16 cellular contexts compared by ENCODE assay signal in genomic region chr11:62435741-62436485, GRCh38. TPM values are rescaled to one million over a fixed set of nuclear protein-coding genes. Genes with fewer than 3 reads are reported as not detected.
DNase-seq lines count a peak whose midpoint lies in the region; ATAC-seq and TF ChIP-seq lines count a peak whose summit lies in the region.
"Had no signal": no experiment of that assay in that cellular context is flagged by ENCODE, and none has a peak within 500 bp of the region (broad histone marks: within the 10 kb centered on the region; RNA-seq: fewer than 3 reads in every experiment).

No MANE protein-coding gene starts in this region.

- intact Hi-C loops in breast epithelium (cut with DNase I; ENCODE audit: low total_unique reads) (no loop called here), MCF 10A (cut with micrococcal nuclease) (no loop called here), activated B cell treated with CpG ODN at 0.5 μM for 24 hours (cut with micrococcal nuclease) (no loop called here)

- H3K27ac ChIP-seq in breast epithelium (peak overlapping the region; percentile 72 to 82), tibial nerve (peak overlapping the region; percentile 75 to 96 (median 87))

- H3K9me3 Mint-ChIP-seq in MCF 10A (ENCODE audit: unreplicated experiment) (no peaks in the 10 kb centered on the region), activated B cell treated with CpG ODN at 0.5 μM for 24 hours (no peaks in the 10 kb centered on the region)
- H3K9me3 Mint-ChIP-seq: activated CD4-positive, alpha-beta memory T cell treated with anti-CD3 and anti-CD28 coated beads for 36 hours; natural killer cell treated with Interleukin-12 subunit alpha and Interleukin-12 subunit beta and Interleukin-15 and Interleukin-18, amount 100 ng/mL, for 72 hours had no signal

- H3K27me3 Mint-ChIP-seq in MCF 10A (ENCODE audit: insufficient read depth, unreplicated experiment): no peaks in the 10 kb centered on the region
- no peaks in the 10 kb centered on the region for H3K27me3 Mint-ChIP-seq in activated B cell treated with CpG ODN at 0.5 μM for 24 hours
- H3K27me3 Mint-ChIP-seq: activated CD4-positive, alpha-beta memory T cell treated with anti-CD3 and anti-CD28 coated beads for 36 hours; natural killer cell treated with Interleukin-12 subunit alpha and Interleukin-12 subunit beta and Interleukin-15 and Interleukin-18, amount 100 ng/mL, for 72 hours had no signal

- TF ChIP-seq CTCF in breast epithelium (IDR thresholded peaks at IDR 0.05) (no peak), MCF 10A (IDR thresholded peaks at IDR 0.05; ENCODE audit: unreplicated experiment) (no peak), activated B cell treated with CpG ODN at 0.5 μM for 24 hours (IDR thresholded peaks at IDR 0.05) (no peak), tibial nerve (IDR thresholded peaks at IDR 0.05) (no peak)

- H3K27ac Mint-ChIP-seq in MCF 10A (ENCODE audit: low read depth, unreplicated experiment) (no peak overlapping the region), activated B cell treated with CpG ODN at 0.5 μM for 24 hours (peak overlapping the region; percentile 5)
- H3K27ac Mint-ChIP-seq: activated CD4-positive, alpha-beta memory T cell treated with anti-CD3 and anti-CD28 coated beads for 36 hours had no signal

- H3K9me3 ChIP-seq in breast epithelium: no peaks in the 10 kb centered on the region
- H3K9me3 ChIP-seq in tibial nerve: no peaks in the 10 kb centered on the region

- POLR2A ChIA-PET in MCF 10A (lab: Yijun Ruan, JAX) (no interaction called here), activated B cell treated with CpG ODN at 0.5 μM for 24 hours (lab: Charles Lee) (interaction anchor here (0.6 to 3.7 kb wide), 7 partner anchors 8 to 1070 kb away, joined by 3 to 18 read pairs (median 4); partner anchors contain the start of gene TUT1)

- H3K4me1 ChIP-seq in breast epithelium (peaks cover 0 to 7% of the 10 kb centered on the region in 2 donors), tibial nerve (peaks cover 0 to 78% (median 62%) of the 10 kb centered on the region in 4 donors)

- H3K4me1 Mint-ChIP-seq in MCF 10A (ENCODE audit: insufficient read depth, unreplicated experiment): peaks cover 7% of the 10 kb centered on the region
- H3K4me1 Mint-ChIP-seq in activated B cell treated with CpG ODN at 0.5 μM for 24 hours: peaks cover 36% of the 10 kb centered on the region

- peak in 1 of 2 donors; percentile 85 for TF ChIP-seq EP300 in tibial nerve (IDR thresholded peaks at IDR 0.05)

- 38 to 39% methylated on average over 5 of the region's 5 CpGs for WGBS in tibial nerve, 2 donors

- CTCF ChIA-PET in MCF 10A (lab: Yijun Ruan, JAX) (interaction anchor here (0.6 to 3.1 kb wide), 3 partner anchors 11 to 125 kb away, joined by 3 to 18 read pairs (median 6); no protein-coding TSS in a partner anchor), activated B cell treated with CpG ODN at 0.5 μM for 24 hours (lab: Charles Lee) (interaction anchor here (0.7 to 2.6 kb wide), 6 partner anchors 9 to 257 kb away, joined by 3 to 11 read pairs (median 5); no protein-coding TSS in a partner anchor)

- H3K27me3 ChIP-seq in breast epithelium: no peaks in the 10 kb centered on the region
- no peaks in the 10 kb centered on the region for H3K27me3 ChIP-seq in tibial nerve

- DNase-seq in breast epithelium (ENCODE audit: low spot score in 2 of 2) (peak in 1 of 2 donors; percentile 59), MCF 10A (ENCODE audit: unreplicated experiment) (no peak), activated B cell treated with CpG ODN at 0.5 μM for 24 hours (no peak), middle frontal gyrus (ENCODE audit: extremely low spot score, low spot score) (peak; percentile 51), tibial nerve (ENCODE audit: low spot score in 2 of 2) (no peak), ACHN (no peak)
- no peak for DNase-seq in stimulated activated CD4-positive, alpha-beta T cell treated with anti-CD3 and anti-CD28 coated beads, Interleukin-15, amount 100 ng/mL, for 24 hours
- DNase-seq: activated CD4-positive, alpha-beta memory T cell treated with anti-CD3 and anti-CD28 coated beads for 36 hours; activated naive CD4-positive, alpha-beta T cell treated with Interleukin-2 at 50 U/mL for 16 hours; DND-41; HCEC 1CT; NCI-H1694; NCI-H748 treated with DMSO at 0.1 percent for 48 hours; small intestine had no signal

- in situ Hi-C loops in ACHN (cut with HindIII; ENCODE audit: low pct_ligation_motif_present, low pct_unique_long_range_greater_than_20kb, low sequenced_read_pairs): no loop called here

- ATAC-seq in activated B cell treated with CpG ODN at 0.5 μM for 24 hours (ENCODE audit: low read depth) (peak; percentile 66), HG02840 (IDR thresholded peaks at IDR 0.05; ENCODE audit: low FRiP score, unreplicated experiment) (no peak)

- H3K4me3 ChIP-seq in breast epithelium: no peak overlapping the region
- no peak overlapping the region for H3K4me3 ChIP-seq in tibial nerve

- no TSS peak for BruUV-seq in MCF 10A (replicated peaks; lab: Mats Ljungman, UMichigan)

- H3K36me3 Mint-ChIP-seq in MCF 10A (ENCODE audit: insufficient read depth, unreplicated experiment): no peaks in the 10 kb centered on the region
- no peaks in the 10 kb centered on the region for H3K36me3 Mint-ChIP-seq in activated B cell treated with CpG ODN at 0.5 μM for 24 hours (ENCODE audit: low read depth)
- H3K36me3 Mint-ChIP-seq: activated CD4-positive, alpha-beta memory T cell treated with anti-CD3 and anti-CD28 coated beads for 36 hours; natural killer cell treated with Interleukin-12 subunit alpha and Interleukin-12 subunit beta and Interleukin-15 and Interleukin-18, amount 100 ng/mL, for 72 hours had no signal

- H3K4me3 Mint-ChIP-seq in MCF 10A (ENCODE audit: unreplicated experiment) (no peak overlapping the region), activated B cell treated with CpG ODN at 0.5 μM for 24 hours (no peak overlapping the region)
- H3K4me3 Mint-ChIP-seq: activated CD4-positive, alpha-beta memory T cell treated with anti-CD3 and anti-CD28 coated beads for 36 hours; natural killer cell treated with Interleukin-12 subunit alpha and Interleukin-12 subunit beta and Interleukin-15 and Interleukin-18, amount 100 ng/mL, for 72 hours had no signal

- TF ChIP-seq POLR2A in breast epithelium (IDR thresholded peaks at IDR 0.05): no peak
- no peak for TF ChIP-seq POLR2A in tibial nerve (IDR thresholded peaks at IDR 0.05)

- H3K36me3 ChIP-seq in breast epithelium (no peaks in the 10 kb centered on the region), tibial nerve (no peaks in the 10 kb centered on the region)

RNA-seq across cellular contexts. Expression of gene SCGB1A1, which starts 17.1 kb away (rescaled TPM):
- total RNA-seq in breast epithelium (not detected), MCF 10A (2022) (not detected in 2 replicates), activated B cell treated with CpG ODN at 0.5 μM for 24 hours (not detected in 2 replicates), tibial nerve (not detected)
- total RNA-seq: activated CD4-positive, alpha-beta memory T cell treated with anti-CD3 and anti-CD28 coated beads for 36 hours; natural killer cell treated with Interleukin-12 subunit alpha and Interleukin-12 subunit beta and Interleukin-15 and Interleukin-18, amount 100 ng/mL, for 72 hours had no signal
